ENCODE assay signal across 13 cellular contexts in the genomic region with DNA sequence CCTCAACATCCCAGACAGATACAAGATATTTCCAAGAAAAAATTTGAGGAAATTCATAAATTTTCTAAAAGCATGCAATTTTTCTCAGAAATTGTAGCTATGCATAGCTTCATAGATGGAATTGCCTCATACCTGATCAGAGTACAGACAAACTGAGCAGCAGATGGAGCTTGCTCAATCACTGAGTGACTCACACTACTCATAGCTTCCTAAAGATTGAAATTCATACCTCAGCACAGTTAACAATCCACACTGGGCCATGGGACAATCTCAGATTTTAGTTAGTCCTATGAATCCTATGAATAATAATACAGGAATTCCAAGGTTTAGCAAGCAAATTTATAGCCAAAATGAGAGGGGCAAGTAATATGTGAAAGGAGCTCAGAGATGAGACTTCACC.
DNase-seq lines count a peak whose midpoint lies in the region; FAIRE-seq and TF ChIP-seq lines count a peak whose summit lies in the region.
"Had no signal": no experiment of that assay in that cellular context is flagged by ENCODE, and none has a peak within 500 bp of the region (broad histone marks: within the 10 kb centered on the region; RNA-seq: fewer than 3 reads in every experiment).

No MANE protein-coding gene starts in this region.

- no peak overlapping the region for H3K4me3 Mint-ChIP-seq in astrocyte (ENCODE audit: unreplicated experiment)
- no peak overlapping the region for H3K4me3 Mint-ChIP-seq in CD4-positive, alpha-beta memory T cell
- H3K4me3 Mint-ChIP-seq: activated CD8-positive, alpha-beta memory T cell treated with anti-CD3 and anti-CD28 coated beads, Interleukin-2, amount 10 ng/mL, durations not matched to agents 7 days and 5 days; naive B cell had no signal

- CTCF ChIA-PET in CD4-positive, alpha-beta memory T cell (lab: Charles Lee; ENCODE audit: partially characterized antibody), result interaction anchor here (0.9 kb wide), 1 partner anchor 11 kb away, joined by 3 read pairs; no protein-coding TSS in a partner anchor

- peaks cover 3% of the 10 kb centered on the region for H3K9me3 Mint-ChIP-seq in astrocyte (ENCODE audit: unreplicated experiment)
- H3K9me3 Mint-ChIP-seq in CD4-positive, alpha-beta memory T cell, result peaks cover 0 to 3% (median 0%) of the 10 kb centered on the region in 8 donors

- TF ChIP-seq CTCF in AG10803 (conservative IDR thresholded peaks at IDR 0.05; ENCODE audit: low read length), result no peak
- TF ChIP-seq CTCF in astrocyte (IDR thresholded peaks at IDR 0.05; ENCODE audit: insufficient read depth, low read depth, low read length), result no peak

- H3K79me2 ChIP-seq in astrocyte (ENCODE audit: insufficient read depth, low read length), result no peaks in the 10 kb centered on the region

- FAIRE-seq in astrocyte (lab: Jason Lieb, UNC), result peak; percentile 23

- H3K9ac ChIP-seq in astrocyte (ENCODE audit: low read length), result no peak overlapping the region

- peak; percentile 93 for DNase-seq in AG10803 (ENCODE audit: low read depth)
- DNase-seq in LHCN-M2 (ENCODE audit: low read depth), result peak; percentile 2
- peak; percentile 47 for DNase-seq in astrocyte (ENCODE audit: low read depth)
- peak; percentile 51 for DNase-seq in iris pigment epithelial cell (ENCODE audit: low read depth)
- no peak for DNase-seq in activated gamma-delta T cell treated with Interleukin-2 at 50 U/mL for 16 hours
- DNase-seq in CD4-positive, alpha-beta memory T cell, result no peak
- DNase-seq in Kasumi-1 (lab: John Stamatoyannopoulos, UW), result no peak
- no peak for DNase-seq in 8988T
- DNase-seq: activated CD8-positive, alpha-beta memory T cell treated with anti-CD3 and anti-CD28 coated beads, Interleukin-2, amount 10 ng/mL, durations not matched to agents 7 days and 5 days; naive B cell; NCI-H2029; sigmoid colon had no signal

- H3K27me3 ChIP-seq in astrocyte (ENCODE audit: insufficient read depth, low read length), result no peaks in the 10 kb centered on the region
- no peaks in the 10 kb centered on the region for H3K27me3 ChIP-seq in CD4-positive, alpha-beta memory T cell (ENCODE audit: insufficient read depth, low read length)
- H3K27me3 ChIP-seq: sigmoid colon had no signal

- H3K36me3 ChIP-seq in astrocyte (ENCODE audit: insufficient read depth, low read length), result no peaks in the 10 kb centered on the region
- H3K36me3 ChIP-seq in CD4-positive, alpha-beta memory T cell (ENCODE audit: insufficient read depth, low read length), result no peaks in the 10 kb centered on the region
- H3K36me3 ChIP-seq: sigmoid colon had no signal

- peak overlapping the region; percentile 18 for H3K4me2 ChIP-seq in astrocyte (ENCODE audit: low read length)

- H3K36me3 Mint-ChIP-seq in astrocyte (ENCODE audit: low read depth, unreplicated experiment), result no peaks in the 10 kb centered on the region
- no peaks in the 10 kb centered on the region for H3K36me3 Mint-ChIP-seq in CD4-positive, alpha-beta memory T cell
- H3K36me3 Mint-ChIP-seq: activated CD8-positive, alpha-beta memory T cell treated with anti-CD3 and anti-CD28 coated beads, Interleukin-2, amount 10 ng/mL, durations not matched to agents 7 days and 5 days; naive B cell had no signal

- H3K4me1 Mint-ChIP-seq in astrocyte (ENCODE audit: low read depth, unreplicated experiment), result peaks cover 20% of the 10 kb centered on the region
- no peaks in the 10 kb centered on the region for H3K4me1 Mint-ChIP-seq in CD4-positive, alpha-beta memory T cell
- H3K4me1 Mint-ChIP-seq: activated CD8-positive, alpha-beta memory T cell treated with anti-CD3 and anti-CD28 coated beads, Interleukin-2, amount 10 ng/mL, durations not matched to agents 7 days and 5 days; naive B cell had no signal

- no peak overlapping the region for H3K4me3 ChIP-seq in AG10803 (ENCODE audit: low read length)
- no peak overlapping the region for H3K4me3 ChIP-seq in astrocyte (ENCODE audit: insufficient read depth, low read depth, low read length)
- no peak overlapping the region for H3K4me3 ChIP-seq in CD4-positive, alpha-beta memory T cell (ENCODE audit: low read length in 2 of 2)
- H3K4me3 ChIP-seq: sigmoid colon had no signal

- peak overlapping the region; percentile 53 for H3K27ac Mint-ChIP-seq in astrocyte (ENCODE audit: unreplicated experiment)
- no peak overlapping the region for H3K27ac Mint-ChIP-seq in CD4-positive, alpha-beta memory T cell
- H3K27ac Mint-ChIP-seq: activated CD8-positive, alpha-beta memory T cell treated with anti-CD3 and anti-CD28 coated beads, Interleukin-2, amount 10 ng/mL, durations not matched to agents 7 days and 5 days; naive B cell had no signal

- no peaks in the 10 kb centered on the region for H3K9me3 ChIP-seq in astrocyte (ENCODE audit: insufficient read depth, low read depth, low read length)
- no peaks in the 10 kb centered on the region for H3K9me3 ChIP-seq in CD4-positive, alpha-beta memory T cell (ENCODE audit: control insufficient read depth in 1 of 2, low read length in 2 of 2)
- H3K9me3 ChIP-seq: sigmoid colon had no signal

- H3K4me1 ChIP-seq in astrocyte (ENCODE audit: insufficient read depth, low read length), result peaks cover 4% of the 10 kb centered on the region
- H3K4me1 ChIP-seq in CD4-positive, alpha-beta memory T cell (ENCODE audit: insufficient read depth, low read length), result no peaks in the 10 kb centered on the region
- H3K4me1 ChIP-seq: sigmoid colon had no signal

- intact Hi-C loops in CD4-positive, alpha-beta memory T cell (cut with micrococcal nuclease), result no loop called here

- no peaks in the 10 kb centered on the region for H4K20me1 ChIP-seq in astrocyte (ENCODE audit: insufficient read depth, low read length)

- no peak overlapping the region for H2AFZ ChIP-seq in astrocyte (ENCODE audit: low read depth, low read length)

- H3K27me3 Mint-ChIP-seq in astrocyte (ENCODE audit: low read depth, unreplicated experiment), result no peaks in the 10 kb centered on the region
- peaks cover 0 to 3% of the 10 kb centered on the region in 2 donors for H3K27me3 Mint-ChIP-seq in CD4-positive, alpha-beta memory T cell
- H3K27me3 Mint-ChIP-seq: activated CD8-positive, alpha-beta memory T cell treated with anti-CD3 and anti-CD28 coated beads, Interleukin-2, amount 10 ng/mL, durations not matched to agents 7 days and 5 days had no signal

- H3K27ac ChIP-seq in astrocyte (ENCODE audit: low read depth, low read length), result no peak overlapping the region
- H3K27ac ChIP-seq in CD4-positive, alpha-beta memory T cell (ENCODE audit: low read depth, low read length), result no peak overlapping the region
- H3K27ac ChIP-seq: C4-2B, sigmoid colon had no signal

- POLR2A ChIA-PET in CD4-positive, alpha-beta memory T cell (lab: Charles Lee; ENCODE audit: partially characterized antibody), result no interaction called here

Comparison
In these comparisons a context has a peak if more than half of its experiments do, and no peak if none do; other contexts are left out.
1. DNase-seq: peak in AG10803 (single experiment), LHCN-M2 (single experiment), astrocyte (single experiment) and iris pigment epithelial cell (single experiment); none in activated gamma-delta T cell treated with Interleukin-2 at 50 U/mL for 16 hours (single experiment), CD4-positive, alpha-beta memory T cell (0 of 5), Kasumi-1 (0 of 2) and 8988T (single experiment).